ENCODE assay signal across 1 cellular context in the genomic region with DNA sequence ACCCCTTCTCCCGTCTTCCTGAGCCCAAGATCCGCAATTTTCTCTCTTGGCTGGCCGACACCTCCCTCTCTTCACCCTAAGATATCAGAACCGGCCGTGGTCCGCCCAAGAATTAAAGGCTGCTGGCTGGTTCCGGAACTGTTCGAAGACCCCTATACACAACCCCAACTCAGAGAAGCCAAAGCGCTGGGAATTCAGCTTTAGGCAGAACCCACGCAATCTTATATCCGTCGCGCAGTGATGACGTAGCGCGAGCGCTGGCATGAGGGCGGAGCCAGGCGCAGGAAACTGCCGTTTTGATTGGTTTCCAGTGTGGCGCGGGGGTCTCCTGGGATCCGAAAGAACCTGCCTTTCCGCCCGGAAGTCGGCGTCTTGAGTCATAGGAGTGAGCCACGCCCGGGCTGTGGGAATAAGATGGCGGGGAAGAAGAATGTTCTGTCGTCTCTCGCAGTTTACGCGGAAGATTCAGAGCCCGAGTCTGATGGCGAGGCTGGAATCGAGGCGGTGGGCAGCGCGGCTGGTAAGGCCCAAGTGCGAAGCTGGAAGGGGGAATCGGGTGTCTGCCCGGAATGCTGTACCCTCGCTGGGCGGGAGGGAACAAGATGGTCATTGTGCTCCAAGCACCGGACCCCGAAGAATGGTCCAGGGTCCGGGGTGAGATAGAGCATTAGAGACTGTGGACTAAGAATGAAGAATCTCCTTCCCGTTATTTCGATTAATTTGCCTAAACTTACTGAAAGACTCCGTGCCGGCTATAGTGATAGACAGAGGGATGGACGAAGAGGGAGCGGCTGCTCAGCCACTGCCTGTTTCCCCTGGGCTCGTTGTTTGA.
A peak's percentile ranks its signal among the peaks of the same experiment; 100 is the strongest.
TF ChIP-seq lines count a peak whose summit lies in the region.

Gene RECQL5 (minus strand): TSS at position 196 of the 832 bp plus-strand sequence. CDS start 597 bp downstream, outside the sequence.
Gene SAP30BP (plus strand): TSS at position 380 of the 832 bp plus-strand sequence. CDS start 35 bp downstream, at position 415.

TF ChIP-seq in WTC11, 78 proteins besides CTCF, POLR2A, EP300 and RAD21 (continued from another document and continues in another):
- TF ChIP-seq, protein P1, sequence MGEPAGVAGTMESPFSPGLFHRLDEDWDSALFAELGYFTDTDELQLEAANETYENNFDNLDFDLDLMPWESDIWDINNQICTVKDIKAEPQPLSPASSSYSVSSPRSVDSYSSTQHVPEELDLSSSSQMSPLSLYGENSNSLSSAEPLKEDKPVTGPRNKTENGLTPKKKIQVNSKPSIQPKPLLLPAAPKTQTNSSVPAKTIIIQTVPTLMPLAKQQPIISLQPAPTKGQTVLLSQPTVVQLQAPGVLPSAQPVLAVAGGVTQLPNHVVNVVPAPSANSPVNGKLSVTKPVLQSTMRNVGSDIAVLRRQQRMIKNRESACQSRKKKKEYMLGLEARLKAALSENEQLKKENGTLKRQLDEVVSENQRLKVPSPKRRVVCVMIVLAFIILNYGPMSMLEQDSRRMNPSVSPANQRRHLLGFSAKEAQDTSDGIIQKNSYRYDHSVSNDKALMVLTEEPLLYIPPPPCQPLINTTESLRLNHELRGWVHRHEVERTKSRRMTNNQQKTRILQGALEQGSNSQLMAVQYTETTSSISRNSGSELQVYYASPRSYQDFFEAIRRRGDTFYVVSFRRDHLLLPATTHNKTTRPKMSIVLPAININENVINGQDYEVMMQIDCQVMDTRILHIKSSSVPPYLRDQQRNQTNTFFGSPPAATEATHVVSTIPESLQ (CRISPR knock-in tag; IDR thresholded peaks at IDR 0.05), result no peak
- no peak for TF ChIP-seq PRDM15 (CRISPR knock-in tag; IDR thresholded peaks at IDR 0.05)
- TF ChIP-seq SOX15 (CRISPR knock-in tag; IDR thresholded peaks at IDR 0.05), result no peak
- TF ChIP-seq, protein P2, sequence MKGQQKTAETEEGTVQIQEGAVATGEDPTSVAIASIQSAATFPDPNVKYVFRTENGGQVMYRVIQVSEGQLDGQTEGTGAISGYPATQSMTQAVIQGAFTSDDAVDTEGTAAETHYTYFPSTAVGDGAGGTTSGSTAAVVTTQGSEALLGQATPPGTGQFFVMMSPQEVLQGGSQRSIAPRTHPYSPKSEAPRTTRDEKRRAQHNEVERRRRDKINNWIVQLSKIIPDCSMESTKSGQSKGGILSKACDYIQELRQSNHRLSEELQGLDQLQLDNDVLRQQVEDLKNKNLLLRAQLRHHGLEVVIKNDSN (CRISPR knock-in tag; IDR thresholded peaks at IDR 0.05), result 0 out of 2 replicates have a peak, but pooled peaks have one; percentile 40
- TF ChIP-seq ETV6 (CRISPR knock-in tag; IDR thresholded peaks at IDR 0.05), result peak; percentile 53; the same call in 1 of the 2 replicates
- no peak for TF ChIP-seq ZNF281 (CRISPR knock-in tag; IDR thresholded peaks at IDR 0.05)
- no peak for TF ChIP-seq NR3C1 (CRISPR knock-in tag; conservative IDR thresholded peaks at IDR 0.05; ENCODE audit: low read depth)
- peak; percentile 70 for TF ChIP-seq NFYB (CRISPR knock-in tag; conservative IDR thresholded peaks at IDR 0.05; ENCODE audit: low read depth)
- TF ChIP-seq, protein P3, sequence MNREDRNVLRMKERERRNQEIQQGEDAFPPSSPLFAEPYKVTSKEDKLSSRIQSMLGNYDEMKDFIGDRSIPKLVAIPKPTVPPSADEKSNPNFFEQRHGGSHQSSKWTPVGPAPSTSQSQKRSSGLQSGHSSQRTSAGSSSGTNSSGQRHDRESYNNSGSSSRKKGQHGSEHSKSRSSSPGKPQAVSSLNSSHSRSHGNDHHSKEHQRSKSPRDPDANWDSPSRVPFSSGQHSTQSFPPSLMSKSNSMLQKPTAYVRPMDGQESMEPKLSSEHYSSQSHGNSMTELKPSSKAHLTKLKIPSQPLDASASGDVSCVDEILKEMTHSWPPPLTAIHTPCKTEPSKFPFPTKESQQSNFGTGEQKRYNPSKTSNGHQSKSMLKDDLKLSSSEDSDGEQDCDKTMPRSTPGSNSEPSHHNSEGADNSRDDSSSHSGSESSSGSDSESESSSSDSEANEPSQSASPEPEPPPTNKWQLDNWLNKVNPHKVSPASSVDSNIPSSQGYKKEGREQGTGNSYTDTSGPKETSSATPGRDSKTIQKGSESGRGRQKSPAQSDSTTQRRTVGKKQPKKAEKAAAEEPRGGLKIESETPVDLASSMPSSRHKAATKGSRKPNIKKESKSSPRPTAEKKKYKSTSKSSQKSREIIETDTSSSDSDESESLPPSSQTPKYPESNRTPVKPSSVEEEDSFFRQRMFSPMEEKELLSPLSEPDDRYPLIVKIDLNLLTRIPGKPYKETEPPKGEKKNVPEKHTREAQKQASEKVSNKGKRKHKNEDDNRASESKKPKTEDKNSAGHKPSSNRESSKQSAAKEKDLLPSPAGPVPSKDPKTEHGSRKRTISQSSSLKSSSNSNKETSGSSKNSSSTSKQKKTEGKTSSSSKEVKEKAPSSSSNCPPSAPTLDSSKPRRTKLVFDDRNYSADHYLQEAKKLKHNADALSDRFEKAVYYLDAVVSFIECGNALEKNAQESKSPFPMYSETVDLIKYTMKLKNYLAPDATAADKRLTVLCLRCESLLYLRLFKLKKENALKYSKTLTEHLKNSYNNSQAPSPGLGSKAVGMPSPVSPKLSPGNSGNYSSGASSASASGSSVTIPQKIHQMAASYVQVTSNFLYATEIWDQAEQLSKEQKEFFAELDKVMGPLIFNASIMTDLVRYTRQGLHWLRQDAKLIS (CRISPR knock-in tag; IDR thresholded peaks at IDR 0.05; ENCODE audit: borderline replicate concordance), result no peak
- TF ChIP-seq ZNF263 (CRISPR knock-in tag; IDR thresholded peaks at IDR 0.05; ENCODE audit: low read depth), result no peak
- TF ChIP-seq FOXJ3 (CRISPR knock-in tag; IDR thresholded peaks at IDR 0.05; ENCODE audit: borderline replicate concordance), result no peak
- 0 out of 2 replicates have a peak, but pooled peaks have one; percentile 22 for TF ChIP-seq ARID4B (CRISPR knock-in tag; IDR thresholded peaks at IDR 0.05; ENCODE audit: borderline replicate concordance)
- peak; percentile 65; the same call in 1 of the 2 replicates for TF ChIP-seq TEAD1 (CRISPR knock-in tag; IDR thresholded peaks at IDR 0.05)
- no peak for TF ChIP-seq ZNF396 (CRISPR knock-in tag; IDR thresholded peaks at IDR 0.05; ENCODE audit: borderline replicate concordance)
- no peak for TF ChIP-seq PRRX2 (CRISPR knock-in tag; IDR thresholded peaks at IDR 0.05)
- no peak for TF ChIP-seq CBFB (CRISPR knock-in tag; IDR thresholded peaks at IDR 0.05; ENCODE audit: low read depth)
- TF ChIP-seq, protein P4, sequence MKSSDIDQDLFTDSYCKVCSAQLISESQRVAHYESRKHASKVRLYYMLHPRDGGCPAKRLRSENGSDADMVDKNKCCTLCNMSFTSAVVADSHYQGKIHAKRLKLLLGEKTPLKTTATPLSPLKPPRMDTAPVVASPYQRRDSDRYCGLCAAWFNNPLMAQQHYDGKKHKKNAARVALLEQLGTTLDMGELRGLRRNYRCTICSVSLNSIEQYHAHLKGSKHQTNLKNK (CRISPR knock-in tag; IDR thresholded peaks at IDR 0.05), result no peak
- TF ChIP-seq, protein P5, sequence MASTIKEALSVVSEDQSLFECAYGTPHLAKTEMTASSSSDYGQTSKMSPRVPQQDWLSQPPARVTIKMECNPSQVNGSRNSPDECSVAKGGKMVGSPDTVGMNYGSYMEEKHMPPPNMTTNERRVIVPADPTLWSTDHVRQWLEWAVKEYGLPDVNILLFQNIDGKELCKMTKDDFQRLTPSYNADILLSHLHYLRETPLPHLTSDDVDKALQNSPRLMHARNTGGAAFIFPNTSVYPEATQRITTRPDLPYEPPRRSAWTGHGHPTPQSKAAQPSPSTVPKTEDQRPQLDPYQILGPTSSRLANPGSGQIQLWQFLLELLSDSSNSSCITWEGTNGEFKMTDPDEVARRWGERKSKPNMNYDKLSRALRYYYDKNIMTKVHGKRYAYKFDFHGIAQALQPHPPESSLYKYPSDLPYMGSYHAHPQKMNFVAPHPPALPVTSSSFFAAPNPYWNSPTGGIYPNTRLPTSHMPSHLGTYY (CRISPR knock-in tag; IDR thresholded peaks at IDR 0.05), result no peak
- TF ChIP-seq FOXP4 (CRISPR knock-in tag; IDR thresholded peaks at IDR 0.05), result no peak
- peak; percentile 94 for TF ChIP-seq GABPB1 (CRISPR knock-in tag; IDR thresholded peaks at IDR 0.05)
- TF ChIP-seq RELA (CRISPR knock-in tag; IDR thresholded peaks at IDR 0.05; ENCODE audit: borderline replicate concordance), result no peak
